Comparison of ENCODE assay signal across 9 cellular contexts in the genomic region with DNA sequence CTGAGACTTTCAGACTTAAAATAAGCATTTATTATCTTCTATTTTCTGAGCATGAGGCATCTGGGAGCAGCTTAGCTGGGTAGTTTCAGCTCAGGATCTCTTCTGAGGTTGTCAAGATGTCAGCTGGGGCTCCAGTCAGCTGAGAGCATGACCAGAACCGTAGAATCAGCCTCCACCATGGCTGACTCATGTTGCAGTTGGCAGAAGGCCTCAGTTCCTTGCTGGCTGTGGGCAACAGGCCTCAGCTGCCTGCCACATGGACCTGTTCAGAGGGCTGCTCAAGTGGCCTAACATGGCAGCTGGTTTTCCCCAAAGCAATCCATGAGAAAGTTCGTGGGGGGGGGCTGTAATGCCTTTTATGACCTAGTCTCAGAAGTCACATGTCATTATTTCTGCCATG.
A peak's percentile ranks its signal among the peaks of the same experiment; 100 is the strongest.
DNase-seq lines count a peak whose midpoint lies in the region; ATAC-seq and TF ChIP-seq lines count a peak whose summit lies in the region.
"Had no signal": no experiment of that assay in that cellular context is flagged by ENCODE, and none has a peak within 500 bp of the region (broad histone marks: within the 10 kb centered on the region; RNA-seq: fewer than 3 reads in every experiment).

No MANE protein-coding gene starts in this region.

- H3K9ac ChIP-seq in mammary epithelial cell (ENCODE audit: insufficient read depth, low read length) (no peak overlapping the region), mesenchymal stem cell (ENCODE audit: low read length) (peak overlapping the region; percentile 44)

- no peak overlapping the region for H2BK15ac ChIP-seq in mesenchymal stem cell (ENCODE audit: low read depth, poor library complexity, severe bottlenecking)

- H3K18ac ChIP-seq in mesenchymal stem cell (ENCODE audit: low read depth in 1 of 2, low read length in 2 of 2) = no peak overlapping the region

- H2BK5ac ChIP-seq in mesenchymal stem cell (ENCODE audit: low read depth, low read length, poor library complexity, severe bottlenecking) = no peak overlapping the region

- no peak for ATAC-seq in activated CD4-positive, CD25-positive, alpha-beta regulatory T cell treated with anti-CD3 and anti-CD28 coated beads, Interleukin-2, amount 50 U/mL, for 24 hours

- H3K14ac ChIP-seq in mesenchymal stem cell (ENCODE audit: low read length in 2 of 2) = no peak overlapping the region

- in situ Hi-C loops in mammary epithelial cell (cut with MboI; ENCODE audit: low sequenced_read_pairs in 2 of 2) = no loop called here

- H3K9me3 ChIP-seq in mammary epithelial cell (replicated peaks; ENCODE audit: insufficient read depth, low read length) (no peaks in the 10 kb centered on the region), mesenchymal stem cell (ENCODE audit: control insufficient read depth, low read length) (no peaks in the 10 kb centered on the region), ascending aorta (no peaks in the 10 kb centered on the region)
- H3K9me3 ChIP-seq: thyroid gland had no signal

- no peak overlapping the region for H3K23ac ChIP-seq in mesenchymal stem cell (ENCODE audit: low read length in 2 of 2)

- TF ChIP-seq CTCF in AG09319 (IDR thresholded peaks at IDR 0.05; ENCODE audit: low read depth, low read length) = no peak
- no peak for TF ChIP-seq CTCF in mammary epithelial cell (conservative IDR thresholded peaks at IDR 0.05 in 1 of 2, IDR thresholded peaks at IDR 0.05 in 1 of 2; ENCODE audit: extremely low read depth in 1 of 2, insufficient read depth in 1 of 2, low read depth in 1 of 2, low read length in 2 of 2)
- no peak for TF ChIP-seq CTCF in ascending aorta (IDR thresholded peaks at IDR 0.05)

- H3K4me2 ChIP-seq in mammary epithelial cell (ENCODE audit: insufficient read depth, low read depth, low read length) = no peak overlapping the region
- no peak overlapping the region for H3K4me2 ChIP-seq in mesenchymal stem cell (ENCODE audit: low read length, poor library complexity, severe bottlenecking)

- intact Hi-C loops in mammary epithelial cell (cut with micrococcal nuclease) = no loop called here
- intact Hi-C loops in ascending aorta (cut with DNase I) = no loop called here

- H3K36me3 ChIP-seq in mammary epithelial cell (ENCODE audit: insufficient read depth, low read length) = no peaks in the 10 kb centered on the region
- H3K36me3 ChIP-seq in mesenchymal stem cell (ENCODE audit: control insufficient read depth in 1 of 2, insufficient read depth in 2 of 2, low read depth in 1 of 2, low read length in 2 of 2) = no peaks in the 10 kb centered on the region
- H3K36me3 ChIP-seq in ascending aorta = no peaks in the 10 kb centered on the region
- H3K36me3 ChIP-seq: thyroid gland had no signal

- H4K20me1 ChIP-seq in mammary epithelial cell (ENCODE audit: insufficient read depth, low read length) = no peaks in the 10 kb centered on the region

- H3K4me1 ChIP-seq in mammary epithelial cell (ENCODE audit: insufficient read depth, low read length) (peaks cover 7% of the 10 kb centered on the region), mesenchymal stem cell (ENCODE audit: control insufficient read depth, insufficient read depth, low read depth, low read length) (peaks cover 9% of the 10 kb centered on the region), ascending aorta (no peaks in the 10 kb centered on the region)

- dilution Hi-C loops in mammary epithelial cell (cut with HindIII; ENCODE audit: low sequenced_read_pairs) = no loop called here

- H4K91ac ChIP-seq in mesenchymal stem cell (ENCODE audit: low read length) = peak overlapping the region; percentile 37

- H2BK120ac ChIP-seq in mesenchymal stem cell (ENCODE audit: low read depth, low read length) = no peak overlapping the region

- BruUV-seq in mammary epithelial cell (replicated peaks; lab: Mats Ljungman, UMichigan) = no TSS peak

- H3K79me2 ChIP-seq in mammary epithelial cell (ENCODE audit: insufficient read depth, low read length) = no peaks in the 10 kb centered on the region

- CTCF ChIA-PET in mammary epithelial cell (lab: Charles Lee; ENCODE audit: low non-redundant PET) = interaction anchor here (0.7 kb wide), 1 partner anchor 71 kb away, joined by 3 read pairs; no protein-coding TSS in a partner anchor

- H3K79me1 ChIP-seq in mesenchymal stem cell (replicated peaks; ENCODE audit: low read length, poor library complexity, severe bottlenecking) = no peaks in the 10 kb centered on the region

- H4K8ac ChIP-seq in mesenchymal stem cell (ENCODE audit: low read length) = peak overlapping the region; percentile 91

- peak overlapping the region in 1 of 2 experiments; percentile 19 for H2BK12ac ChIP-seq in mesenchymal stem cell (ENCODE audit: low read length in 2 of 2)

- H3K27ac ChIP-seq in mammary epithelial cell (ENCODE audit: insufficient read depth, low read depth, low read length) = no peak overlapping the region
- no peak overlapping the region for H3K27ac ChIP-seq in mesenchymal stem cell (ENCODE audit: low read length, poor library complexity, severe bottlenecking)
- no peak overlapping the region for H3K27ac ChIP-seq in ascending aorta
- H3K27ac ChIP-seq: thyroid gland had no signal

- H3K27me3 ChIP-seq in mammary epithelial cell (ENCODE audit: insufficient read depth, low read length) = no peaks in the 10 kb centered on the region
- no peaks in the 10 kb centered on the region for H3K27me3 ChIP-seq in mesenchymal stem cell (ENCODE audit: control insufficient read depth in 1 of 2, insufficient read depth in 1 of 2, low read length in 2 of 2)
- no peaks in the 10 kb centered on the region for H3K27me3 ChIP-seq in ascending aorta
- H3K27me3 ChIP-seq: thyroid gland had no signal

- no peak overlapping the region for H3K4ac ChIP-seq in mesenchymal stem cell (ENCODE audit: low read depth in 1 of 2, low read length in 2 of 2)

- 31% methylated on average over 2 of the region's 2 CpGs for WGBS in mammary epithelial cell (ENCODE audit: low coverage, missing lambda C conversion rate)
- WGBS in mesenchymal stem cell = 13% methylated on average over 1 of the region's 2 CpGs

- no peak overlapping the region for H3K4me3 ChIP-seq in mammary epithelial cell (replicated peaks in 1 of 3; ENCODE audit: insufficient read depth in 1 of 3, low read depth in 2 of 3, low read length in 3 of 3)
- no peak overlapping the region for H3K4me3 ChIP-seq in mesenchymal stem cell (ENCODE audit: insufficient read depth in 1 of 2, low read depth in 1 of 2, low read length in 2 of 2)
- H3K4me3 ChIP-seq in ascending aorta = no peak overlapping the region
- H3K4me3 ChIP-seq: thyroid gland had no signal

- H2AK5ac ChIP-seq in mesenchymal stem cell (ENCODE audit: low read length, severe bottlenecking) = no peak overlapping the region

- DNase-seq in AG09319 (ENCODE audit: extremely low read depth, low read depth) (peak; percentile 66), HUDEP-2 (lab: John Stamatoyannopoulos, UW; ENCODE audit: unreplicated experiment in 76 of 76) (peak in 58 of 76 experiments; percentile 25 to 74 (median 51)), mammary epithelial cell (peak; percentile 85), mesenchymal stem cell (peak; percentile 62), cerebellar cortex (ENCODE audit: low spot score) (no peak), ascending aorta (ENCODE audit: low spot score in 2 of 2) (no peak), RPMI8226 (no peak)
- DNase-seq: thyroid gland had no signal

- H2AFZ ChIP-seq in mammary epithelial cell (ENCODE audit: low read depth, low read length) (peak overlapping the region; percentile 2), mesenchymal stem cell (ENCODE audit: low read depth, low read length) (no peak overlapping the region)

Comparison
In these comparisons a context has a peak if more than half of its experiments do, and no peak if none do; other contexts are left out.
1. DNase-seq: peak in AG09319 (single experiment), HUDEP-2 (58 of 76), mammary epithelial cell (single experiment) and mesenchymal stem cell (single experiment); none in cerebellar cortex (single experiment), ascending aorta (0 of 2) and RPMI8226 (single experiment).